Comparison of ENCODE assay signal across 28 cellular contexts in genomic region chr22:44991218-44991617, GRCh38. TPM values are rescaled to one million over a fixed set of nuclear protein-coding genes. Genes with fewer than 3 reads are reported as not detected.
"Had no signal": no experiment of that assay in that cellular context is flagged by ENCODE, and none has a peak within 500 bp of the region (broad histone marks: within the 10 kb centered on the region; RNA-seq: fewer than 3 reads in every experiment).

No MANE protein-coding gene starts in this region.

- H3K27ac ChIP-seq: epithelial cell of prostate had no signal

- H3K27ac Mint-ChIP-seq: activated CD4-positive, alpha-beta memory T cell treated with anti-CD3 and anti-CD28 coated beads, Interleukin-2, amount 10 ng/mL, durations not matched to agents 7 days and 5 days; activated CD4-positive, alpha-beta T cell treated with anti-CD3 and anti-CD28 coated beads, Interleukin-2, amount 10 ng/mL, durations not matched to agents 7 days and 5 days; activated naive CD8-positive, alpha-beta T cell; activated T-cell treated with anti-CD3 and anti-CD28 coated beads, Interleukin-2, amount 50 U/mL, for 24 hours; activated T-cell treated with anti-CD3 and anti-CD28 coated beads, Interleukin-2, amount 50 U/mL, for 72 hours; effector memory CD8-positive, alpha-beta T cell; T-helper 17 cell; T-helper 2 cell treated with Interferon-gamma antibody and Interleukin-4, amounts not matched to agents 5 μg/mL and 100 μg/mL, for 36 hours had no signal

- H3K36me3 Mint-ChIP-seq: activated naive CD8-positive, alpha-beta T cell had no signal

- H3K27me3 Mint-ChIP-seq: activated CD4-positive, alpha-beta T cell treated with anti-CD3 and anti-CD28 coated beads, Interleukin-2, amount 10 ng/mL, durations not matched to agents 7 days and 5 days had no signal

- H3K4me3 Mint-ChIP-seq: activated CD4-positive, alpha-beta memory T cell treated with anti-CD3 and anti-CD28 coated beads, Interleukin-2, amount 10 ng/mL, durations not matched to agents 7 days and 5 days; activated CD4-positive, alpha-beta T cell treated with anti-CD3 and anti-CD28 coated beads, Interleukin-2, amount 10 ng/mL, durations not matched to agents 7 days and 5 days; activated naive CD8-positive, alpha-beta T cell; activated T-cell treated with anti-CD3 and anti-CD28 coated beads, Interleukin-2, amount 50 U/mL, for 24 hours; activated T-cell treated with anti-CD3 and anti-CD28 coated beads, Interleukin-2, amount 50 U/mL, for 72 hours; effector memory CD8-positive, alpha-beta T cell; T-helper 17 cell; T-helper 2 cell treated with Interferon-gamma antibody and Interleukin-4, amounts not matched to agents 5 μg/mL and 100 μg/mL, for 36 hours had no signal

- DNase-seq: activated CD4-positive, alpha-beta memory T cell treated with anti-CD3 and anti-CD28 coated beads, Interleukin-2, amount 10 ng/mL, durations not matched to agents 7 days and 5 days; activated CD4-positive, alpha-beta T cell treated with anti-CD3 and anti-CD28 coated beads for 1 hour; activated CD4-positive, alpha-beta T cell treated with anti-CD3 and anti-CD28 coated beads for 4 hours; activated CD4-positive, alpha-beta T cell treated with anti-CD3 and anti-CD28 coated beads, Interleukin-2, amount 10 ng/mL, durations not matched to agents 7 days and 5 days; activated CD4-positive, alpha-beta T cell treated with anti-CD3 and anti-CD28 coated beads, Interleukin-2, amount 50 U/mL, for 4 hours; activated CD8-positive, alpha-beta memory T cell treated with anti-CD3 and anti-CD28 coated beads, Interleukin-2, amount 50 U/mL, for 48 hours; activated gamma-delta T cell; activated naive CD4-positive, alpha-beta T cell treated with anti-CD3 and anti-CD28 coated beads, Interleukin-2, amount 50 U/mL, for 16 hours; activated naive CD4-positive, alpha-beta T cell treated with Interleukin-2 at 50 U/mL for 16 hours; activated T-cell treated with anti-CD3 and anti-CD28 coated beads for 4 hours; activated T-cell treated with anti-CD3 and anti-CD28 coated beads, Interleukin-2, amount 50 U/mL, for 24 hours; activated T-cell treated with anti-CD3 and anti-CD28 coated beads, Interleukin-2, amount 50 U/mL, for 72 hours; amniotic stem cell; anterior cingulate cortex; caudate nucleus; cortex of kidney; dermis blood vessel endothelial cell; effector CD4-positive, alpha-beta T cell; effector memory CD8-positive, alpha-beta T cell; foreskin fibroblast; head of caudate nucleus; T-helper 1 cell; T-helper 17 cell; T1000 had no signal

- ATAC-seq: activated T-cell treated with anti-CD3 and anti-CD28 coated beads, Interleukin-2, amount 50 U/mL, for 72 hours; effector memory CD8-positive, alpha-beta T cell; T-helper 17 cell had no signal

- H3K9me3 Mint-ChIP-seq: activated CD4-positive, alpha-beta memory T cell treated with anti-CD3 and anti-CD28 coated beads, Interleukin-2, amount 10 ng/mL, durations not matched to agents 7 days and 5 days; activated CD4-positive, alpha-beta T cell treated with anti-CD3 and anti-CD28 coated beads, Interleukin-2, amount 10 ng/mL, durations not matched to agents 7 days and 5 days; activated T-cell treated with anti-CD3 and anti-CD28 coated beads, Interleukin-2, amount 50 U/mL, for 24 hours; activated T-cell treated with anti-CD3 and anti-CD28 coated beads, Interleukin-2, amount 50 U/mL, for 72 hours; effector memory CD8-positive, alpha-beta T cell; T-helper 2 cell treated with Interferon-gamma antibody and Interleukin-4, amounts not matched to agents 5 μg/mL and 100 μg/mL, for 36 hours had no signal

- H3K4me1 Mint-ChIP-seq: activated CD4-positive, alpha-beta memory T cell treated with anti-CD3 and anti-CD28 coated beads, Interleukin-2, amount 10 ng/mL, durations not matched to agents 7 days and 5 days; activated CD4-positive, alpha-beta T cell treated with anti-CD3 and anti-CD28 coated beads, Interleukin-2, amount 10 ng/mL, durations not matched to agents 7 days and 5 days; T-helper 17 cell had no signal

RNA-seq across cellular contexts. Expression of gene PHF21B, which starts 18.6 kb away (rescaled TPM):
- total RNA-seq: activated CD4-positive, alpha-beta memory T cell treated with anti-CD3 and anti-CD28 coated beads, Interleukin-2, amount 10 ng/mL, durations not matched to agents 7 days and 5 days; activated CD4-positive, alpha-beta T cell treated with anti-CD3 and anti-CD28 coated beads, Interleukin-2, amount 10 ng/mL, durations not matched to agents 7 days and 5 days; dermis blood vessel endothelial cell; endothelial cell of umbilical vein; T-helper 17 cell had no signal
